18 cellular contexts compared by ENCODE assay signal in the genomic region with DNA sequence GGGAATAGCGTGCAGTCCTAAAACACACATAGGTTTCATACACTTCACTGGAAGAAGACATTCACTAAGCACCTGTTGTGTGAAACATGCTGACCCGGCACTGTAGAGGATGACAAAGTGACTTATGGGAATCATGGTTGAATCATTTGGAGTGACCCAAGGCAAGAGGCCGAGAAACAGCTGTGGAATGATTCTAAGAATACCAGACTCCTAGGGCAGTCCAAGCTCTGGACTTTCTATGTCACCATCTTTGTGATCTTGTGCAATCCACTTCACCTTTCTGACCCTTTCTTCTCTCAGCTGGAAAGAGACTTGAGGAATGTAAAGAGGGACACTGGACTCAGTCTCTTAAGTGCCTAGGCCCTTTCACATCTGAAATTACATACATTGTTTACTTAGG. TPM values are rescaled to one million over a fixed set of nuclear protein-coding genes. Genes with fewer than 3 reads are reported as not detected.
DNase-seq lines count a peak whose midpoint lies in the region; ATAC-seq, FAIRE-seq and TF ChIP-seq lines count a peak whose summit lies in the region.
"Had no signal": no experiment of that assay in that cellular context is flagged by ENCODE, and none has a peak within 500 bp of the region (broad histone marks: within the 10 kb centered on the region; RNA-seq: fewer than 3 reads in every experiment).

No MANE protein-coding gene starts in this region.

- peak; percentile 47 for ATAC-seq in Right ventricle myocardium superior (ENCODE audit: poor library complexity)
- ATAC-seq in right cardiac atrium: no peak
- peak; percentile 83 for ATAC-seq in upper lobe of right lung
- no peak for ATAC-seq in HG02759 (IDR thresholded peaks at IDR 0.05; ENCODE audit: unreplicated experiment)

- no peak for FAIRE-seq in bronchial epithelial cell (lab: Jason Lieb, UNC)
- FAIRE-seq: endothelial cell of umbilical vein had no signal

- H3K27me3 ChIP-seq in right cardiac atrium (ENCODE audit: control insufficient read depth, insufficient read depth) (no peaks in the 10 kb centered on the region), bronchial epithelial cell (ENCODE audit: control insufficient read depth, insufficient read depth, low read length) (no peaks in the 10 kb centered on the region), upper lobe of right lung (no peaks in the 10 kb centered on the region)
- H3K27me3 ChIP-seq: SJSA1 had no signal

- H3K36me3 ChIP-seq in bronchial epithelial cell (ENCODE audit: control insufficient read depth, insufficient read depth, low read length) (peaks cover 3% of the 10 kb centered on the region), upper lobe of right lung (no peaks in the 10 kb centered on the region)
- H3K36me3 ChIP-seq: HAP-1 had no signal

- no peak for DNase-seq in Right ventricle myocardium superior
- no peak for DNase-seq in right cardiac atrium
- peak; percentile 21 for DNase-seq in bronchial epithelial cell (ENCODE audit: low read depth)
- peak; percentile 37 for DNase-seq in left kidney (ENCODE audit: low read depth, low spot score)
- DNase-seq in upper lobe of right lung: no peak
- no peak for DNase-seq in activated CD8-positive, alpha-beta memory T cell treated with anti-CD3 and anti-CD28 coated beads, Interleukin-2, amount 50 U/mL, for 48 hours
- DNase-seq in NCI-H146 treated with DMSO at 0.1 percent for 48 hours (lab: John Stamatoyannopoulos, UW; ENCODE audit: unreplicated experiment): no peak
- DNase-seq: activated naive CD4-positive, alpha-beta T cell treated with Interleukin-2 at 50 U/mL for 16 hours; Calu3; cerebellar nuclear complex; NCI-H2107; nucleus accumbens had no signal

- H3K9me3 ChIP-seq in right cardiac atrium (ENCODE audit: control insufficient read depth, low read length) (no peaks in the 10 kb centered on the region), upper lobe of right lung (no peaks in the 10 kb centered on the region)
- H3K9me3 ChIP-seq: HAP-1, SJSA1 had no signal

- H3K27ac ChIP-seq in right cardiac atrium (ENCODE audit: low read length): no peak overlapping the region
- H3K27ac ChIP-seq in upper lobe of right lung: no peak overlapping the region
- H3K27ac ChIP-seq: HL-60, SJSA1 had no signal

- H3K4me1 ChIP-seq in right cardiac atrium (ENCODE audit: control insufficient read depth, insufficient read depth, low read length): no peaks in the 10 kb centered on the region
- H3K4me1 ChIP-seq in upper lobe of right lung: peaks cover 8% of the 10 kb centered on the region
- H3K4me1 ChIP-seq: SJSA1 had no signal

- intact Hi-C loops in Right ventricle myocardium superior (cut with DNase I) (no loop called here), right cardiac atrium (cut with DNase I) (loop anchor here in 1 of 4 donors (5.0 kb wide), 1 partner anchor 137 kb away; the partner anchor contains the start of gene CAVIN4), upper lobe of right lung (cut with DNase I) (no loop called here)

- H3K4me3 ChIP-seq in right cardiac atrium (ENCODE audit: low read length) (no peak overlapping the region), bronchial epithelial cell (ENCODE audit: low read depth, low read length) (no peak overlapping the region), upper lobe of right lung (no peak overlapping the region)
- H3K4me3 ChIP-seq: HAP-1, SJSA1, smooth muscle cell had no signal

- 90% methylated on average over 3 of the region's 3 CpGs for WGBS in right cardiac atrium

- TF ChIP-seq CTCF in bronchial epithelial cell (IDR thresholded peaks at IDR 0.05; ENCODE audit: insufficient read depth, low read length, severe bottlenecking) (no peak), upper lobe of right lung (IDR thresholded peaks at IDR 0.05) (no peak)

RNA-seq across cellular contexts. Expression of gene MSANTD3, which starts 13.1 kb away (rescaled TPM):
- total RNA-seq in Right ventricle myocardium superior (15.5 TPM), right cardiac atrium (10 to 100 TPM; 19.7 to 26.7 (median 21.8) TPM), bronchial epithelial cell (37.1 and 38.7 TPM in 2 replicates), upper lobe of right lung (18.1 TPM)
- polyA plus RNA-seq in right cardiac atrium: 19.7 TPM

RNA-seq across cellular contexts. Expression of gene TMEFF1, which starts 32.9 kb away (rescaled TPM):
- not detected for total RNA-seq in Right ventricle myocardium superior
- total RNA-seq in right cardiac atrium: under 1 TPM in 2 of 4 donors, not detected in 2; 0.15 to 0.34 TPM
- 0.02 TPM for polyA plus RNA-seq in right cardiac atrium
- total RNA-seq in bronchial epithelial cell: 0.13 and 0.26 TPM in 2 replicates
- total RNA-seq in upper lobe of right lung: 0.64 TPM

Comparison
In these comparisons a context has a peak if more than half of its experiments do, and no peak if none do; other contexts are left out.
1. ATAC-seq: peak in Right ventricle myocardium superior (single experiment) and upper lobe of right lung (single experiment); none in right cardiac atrium (0 of 2) and HG02759 (single experiment).
2. DNase-seq: peak in bronchial epithelial cell (single experiment) and left kidney (single experiment); none in Right ventricle myocardium superior (single experiment), right cardiac atrium (0 of 3), upper lobe of right lung (single experiment), activated CD8-positive, alpha-beta memory T cell treated with anti-CD3 and anti-CD28 coated beads, Interleukin-2, amount 50 U/mL, for 48 hours (single experiment) and NCI-H146 treated with DMSO at 0.1 percent for 48 hours (single experiment).